In genomic region chr11:46127150-46127638, GRCh38 we compare ENCODE assay signal across 1 cellular context.
TF ChIP-seq lines count a peak whose summit lies in the region.

No MANE protein-coding gene starts in this region.

TF ChIP-seq in K562, 482 proteins besides CTCF, POLR2A, EP300 and RAD21 (continued from another document and continues in another):
- TF ChIP-seq JUND (IDR thresholded peaks at IDR 0.05; ENCODE audit: borderline replicate concordance, low read depth, low read length) = peak; percentile 78
- TF ChIP-seq JUND (tag; IDR thresholded peaks at IDR 0.05; ENCODE audit: borderline replicate concordance, low read depth, low read length) = peak; percentile 68; the same call in 1 of the 3 replicates
- no peak for TF ChIP-seq JUNB (CRISPR knock-in tag; conservative IDR thresholded peaks at IDR 0.05)
- no peak for TF ChIP-seq MBD1 (CRISPR knock-in tag; IDR thresholded peaks at IDR 0.05)
- TF ChIP-seq FOXJ3 (CRISPR knock-in tag; IDR thresholded peaks at IDR 0.05) = peak; percentile 86
- no peak for TF ChIP-seq ZMIZ1 (IDR thresholded peaks at IDR 0.05; ENCODE audit: low read depth in 2 of 2, low read length in 2 of 2)
- TF ChIP-seq FOXO4 (CRISPR knock-in tag; IDR thresholded peaks at IDR 0.05) = no peak
- TF ChIP-seq DPF2 (IDR thresholded peaks at IDR 0.05) = peak; percentile 63; the same call in 1 of the 2 replicates
- no peak for TF ChIP-seq TEAD1 (CRISPR knock-in tag; IDR thresholded peaks at IDR 0.05)
- peak in 1 of 2 experiments; percentile 97; a peak in 2 of 3 replicates for TF ChIP-seq CBX3 (IDR thresholded peaks at IDR 0.05; ENCODE audit: borderline replicate concordance in 1 of 2, low read length in 2 of 2)
- no peak for TF ChIP-seq NFIC (IDR thresholded peaks at IDR 0.05)
- TF ChIP-seq KDM1A (IDR thresholded peaks at IDR 0.05) = 0 out of 4 replicates have a peak, but pooled peaks have one; percentile 10 to 31
- TF ChIP-seq PCBP1 (IDR thresholded peaks at IDR 0.05; ENCODE audit: low read depth, low read length, poor library complexity, severe bottlenecking) = no peak
- no peak for TF ChIP-seq RFX7 (CRISPR knock-in tag; IDR thresholded peaks at IDR 0.05)
- TF ChIP-seq ZFP30 (CRISPR knock-in tag; IDR thresholded peaks at IDR 0.05; ENCODE audit: borderline replicate concordance) = no peak
- no peak for TF ChIP-seq CBX2 (IDR thresholded peaks at IDR 0.05; ENCODE audit: insufficient read depth, low read length, poor library complexity, severe bottlenecking)
- peak; percentile 26; the same call in 1 of the 2 replicates for TF ChIP-seq BHLHE40 (IDR thresholded peaks at IDR 0.05; ENCODE audit: low read length)
- TF ChIP-seq FOXJ2 (tag; IDR thresholded peaks at IDR 0.05) = peak; percentile 75; the same call in 1 of the 2 replicates
- no peak for TF ChIP-seq ZNF134 (CRISPR knock-in tag; conservative IDR thresholded peaks at IDR 0.05)
- no peak for TF ChIP-seq NCOA2 (IDR thresholded peaks at IDR 0.05; ENCODE audit: partially characterized antibody in 2 of 2)
- TF ChIP-seq RNF2 (IDR thresholded peaks at IDR 0.05) = peak; percentile 57; the same call in 1 of the 2 replicates
- TF ChIP-seq CEBPB (tag; IDR thresholded peaks at IDR 0.05) = peak; percentile 98
- TF ChIP-seq PHTF2 (CRISPR knock-in tag; IDR thresholded peaks at IDR 0.05) = no peak
- no peak for TF ChIP-seq KLF1 (tag; IDR thresholded peaks at IDR 0.05)
- TF ChIP-seq CBX1 (IDR thresholded peaks at IDR 0.05; ENCODE audit: low read depth) = peak; percentile 69
- peak; percentile 18; the same call in 1 of the 2 replicates for TF ChIP-seq BCOR (IDR thresholded peaks at IDR 0.05)
- TF ChIP-seq KLF16 (IDR thresholded peaks at IDR 0.05) = peak; percentile 57
- TF ChIP-seq DLX4 (CRISPR knock-in tag; IDR thresholded peaks at IDR 0.05) = no peak
- TF ChIP-seq NBN (IDR thresholded peaks at IDR 0.05; ENCODE audit: low read depth) = peak; percentile 90
- peak; percentile 64; the same call in 1 of the 2 replicates for TF ChIP-seq ZBTB40 (IDR thresholded peaks at IDR 0.05)
- no peak for TF ChIP-seq ZBTB40 (CRISPR knock-in tag; IDR thresholded peaks at IDR 0.05)
- TF ChIP-seq PHB (CRISPR knock-in tag; IDR thresholded peaks at IDR 0.05) = no peak
- no peak for TF ChIP-seq CEBPZ (IDR thresholded peaks at IDR 0.05; ENCODE audit: borderline replicate concordance, low read depth, low read length)
- peak; percentile 34; the same call in 1 of the 2 replicates for TF ChIP-seq PKNOX1 (IDR thresholded peaks at IDR 0.05)
